Comparison of ENCODE assay signal across 38 cellular contexts in genomic region chr12:50678650-50679049, GRCh38.
"Had no signal": no experiment of that assay in that cellular context is flagged by ENCODE, and none has a peak within 500 bp of the region (broad histone marks: within the 10 kb centered on the region; RNA-seq: fewer than 3 reads in every experiment).

No MANE protein-coding gene starts in this region.

- H3K36me3 ChIP-seq: breast epithelium had no signal

- H3K27me3 ChIP-seq: body of pancreas, breast epithelium had no signal

- H3K4me3 ChIP-seq: body of pancreas, breast epithelium, PC-9 had no signal

- H3K4me2 ChIP-seq: PC-9 had no signal

- H3K4me3 Mint-ChIP-seq: activated B cell treated with CpG ODN at 0.5 μM for 24 hours; activated CD4-positive, alpha-beta memory T cell treated with anti-CD3 and anti-CD28 coated beads for 36 hours; activated naive CD8-positive, alpha-beta T cell treated with anti-CD3 and anti-CD28 coated beads for 36 hours; activated T-cell treated with anti-CD3 and anti-CD28 coated beads, Interleukin-2, amount 50 U/mL, for 4 hours; activated T-helper 17 cell treated with anti-CD3 and anti-CD28 coated beads, Interleukin-2, amount 50 U/mL, for 72 hours had no signal

- H3K4me1 ChIP-seq: body of pancreas, breast epithelium had no signal

- H3K27ac Mint-ChIP-seq: activated B cell treated with CpG ODN at 0.5 μM for 24 hours; activated CD4-positive, alpha-beta memory T cell treated with anti-CD3 and anti-CD28 coated beads for 36 hours; activated naive CD8-positive, alpha-beta T cell treated with anti-CD3 and anti-CD28 coated beads for 36 hours; activated T-helper 17 cell treated with anti-CD3 and anti-CD28 coated beads, Interleukin-2, amount 50 U/mL, for 72 hours had no signal

- H2AFZ ChIP-seq: PC-9 had no signal

- H3K9me3 ChIP-seq: body of pancreas, breast epithelium had no signal

- H3K4me1 Mint-ChIP-seq: activated B cell treated with CpG ODN at 0.5 μM for 24 hours; activated naive CD8-positive, alpha-beta T cell treated with anti-CD3 and anti-CD28 coated beads for 36 hours; activated T-helper 17 cell treated with anti-CD3 and anti-CD28 coated beads, Interleukin-2, amount 50 U/mL, for 72 hours had no signal

- ATAC-seq: activated T-cell treated with anti-CD3 and anti-CD28 coated beads, Interleukin-2, amount 50 U/mL, for 4 hours; activated T-helper 17 cell treated with anti-CD3 and anti-CD28 coated beads, Interleukin-2, amount 50 U/mL, for 72 hours; body of pancreas; Right ventricle myocardium inferior; SK-N-SH treated with all-trans-retinoic acid at 6 μM for 48 hours had no signal

- DNase-seq: activated B cell treated with CpG ODN at 0.5 μM for 24 hours; activated CD4-positive, alpha-beta memory T cell treated with anti-CD3 and anti-CD28 coated beads for 36 hours; activated CD4-positive, alpha-beta T cell treated with anti-CD3 and anti-CD28 coated beads for 4 hours; activated CD4-positive, alpha-beta T cell treated with anti-CD3 and anti-CD28 coated beads, Interleukin-2, amount 50 U/mL, for 1 hour; activated CD4-positive, CD25-positive, alpha-beta regulatory T cell treated with anti-CD3 and anti-CD28 coated beads, Interleukin-2, amount 50 U/mL, for 72 hours; activated CD8-positive, alpha-beta memory T cell treated with anti-CD3 and anti-CD28 coated beads, Interleukin-2, amount 50 U/mL, for 4 hours; activated effector memory CD4-positive, alpha-beta T cell treated with anti-CD3 and anti-CD28 coated beads, Interleukin-2, amount 50 U/mL, for 16 hours; activated naive CD4-positive, alpha-beta T cell; activated naive CD4-positive, alpha-beta T cell treated with anti-CD3 and anti-CD28 coated beads, Interleukin-2, amount 50 U/mL, for 16 hours; activated naive CD8-positive, alpha-beta T cell treated with anti-CD3 and anti-CD28 coated beads for 36 hours; activated T-cell treated with anti-CD3 and anti-CD28 coated beads for 4 hours; activated T-cell treated with anti-CD3 and anti-CD28 coated beads, Interleukin-2, amount 50 U/mL, for 4 hours; amygdala; body of pancreas; Karpas-422; KBM-7; NCI-H1105; NCI-H1417 treated with DMSO at 0.1 percent for 48 hours; NCI-H187 treated with DMSO at 0.1 percent for 48 hours; NCI-H2081; NCI-H2171 treated with DMSO at 0.1 percent for 48 hours; NCI-H2227 treated with DMSO at 0.1 percent for 48 hours; NCI-H446; NCI-H510A treated with DMSO at 0.1 percent for 48 hours; NCI-H526 treated with DMSO at 0.1 percent for 48 hours; NK-92 treated with Interleukin-12 subunit alpha and Interleukin-12 subunit beta, amount 100 ng/mL, for 24 hours; PC-9; SIG-M5; SW 1271; T-helper 1 cell; T-helper 2 cell; T-helper 9 cell had no signal

- H3K27me3 Mint-ChIP-seq: activated B cell treated with CpG ODN at 0.5 μM for 24 hours; activated CD4-positive, alpha-beta memory T cell treated with anti-CD3 and anti-CD28 coated beads for 36 hours; activated naive CD8-positive, alpha-beta T cell treated with anti-CD3 and anti-CD28 coated beads for 36 hours; activated T-helper 17 cell treated with anti-CD3 and anti-CD28 coated beads, Interleukin-2, amount 50 U/mL, for 72 hours had no signal

- H3K36me3 Mint-ChIP-seq: activated naive CD8-positive, alpha-beta T cell treated with anti-CD3 and anti-CD28 coated beads for 36 hours had no signal

- H3K27ac ChIP-seq: body of pancreas, breast epithelium, PC-9, RWPE1, VCaP had no signal

- H3K9me3 Mint-ChIP-seq: activated B cell treated with CpG ODN at 0.5 μM for 24 hours; activated CD4-positive, alpha-beta memory T cell treated with anti-CD3 and anti-CD28 coated beads for 36 hours; activated naive CD8-positive, alpha-beta T cell treated with anti-CD3 and anti-CD28 coated beads for 36 hours; activated T-cell treated with anti-CD3 and anti-CD28 coated beads, Interleukin-2, amount 50 U/mL, for 4 hours; activated T-helper 17 cell treated with anti-CD3 and anti-CD28 coated beads, Interleukin-2, amount 50 U/mL, for 72 hours had no signal
